In genomic region chr5:130135506-130135905, GRCh38 we compare ENCODE assay signal across 19 cellular contexts.
DNase-seq lines count a peak whose midpoint lies in the region; ATAC-seq and TF ChIP-seq lines count a peak whose summit lies in the region.
"Had no signal": no experiment of that assay in that cellular context is flagged by ENCODE, and none has a peak within 500 bp of the region (broad histone marks: within the 10 kb centered on the region; RNA-seq: fewer than 3 reads in every experiment).

No MANE protein-coding gene starts in this region.

- no peaks in the 10 kb centered on the region for H3K79me2 ChIP-seq in fibroblast of lung (ENCODE audit: control insufficient read depth, insufficient read depth, low read length)

- no peak overlapping the region for H2AFZ ChIP-seq in fibroblast of lung (ENCODE audit: low read length)
- H2AFZ ChIP-seq: GM23338, PC-9 had no signal

- ATAC-seq in activated CD4-positive, CD25-positive, alpha-beta regulatory T cell treated with anti-CD3 and anti-CD28 coated beads, Interleukin-2, amount 50 U/mL, for 24 hours = no peak
- ATAC-seq in GM21529 (IDR thresholded peaks at IDR 0.05; ENCODE audit: unreplicated experiment) = no peak
- ATAC-seq: GM23338, left lobe of liver had no signal

- H4K20me1 ChIP-seq in BLaER1 treated with 17β-estradiol and CSF1 and Interleukin-3, amounts not matched to agents 10 nM and 100 nM = no peaks in the 10 kb centered on the region
- H4K20me1 ChIP-seq in fibroblast of lung (ENCODE audit: control insufficient read depth, extremely low read depth, insufficient read depth, low read length) = no peaks in the 10 kb centered on the region
- H4K20me1 ChIP-seq: BLaER1 had no signal

- H3K4me2 ChIP-seq in BLaER1 treated with 17β-estradiol and CSF1 and Interleukin-3, amounts not matched to agents 10 nM and 100 nM = peak overlapping the region in 5 of 11 experiments; percentile 6 to 35 (median 23); a peak in 4 of 22 replicates
- H3K4me2 ChIP-seq in fibroblast of lung (ENCODE audit: extremely low read depth, insufficient read depth, low read length) = no peak overlapping the region
- H3K4me2 ChIP-seq: BLaER1, GM23338, PC-9 had no signal

- H3K4me1 ChIP-seq in BLaER1 treated with 17β-estradiol and CSF1 and Interleukin-3, amounts not matched to agents 10 nM and 100 nM = peaks cover 0 to 11% (median 6%) of the 10 kb centered on the region in 10 experiments; a peak in 6 of 20 replicates
- H3K4me1 ChIP-seq in fibroblast of lung (ENCODE audit: control insufficient read depth, extremely low read depth, insufficient read depth, low read length) = no peaks in the 10 kb centered on the region
- H3K4me1 ChIP-seq: BLaER1 had no signal

- peak overlapping the region in 9 of 11 experiments; percentile 2 to 56 (median 35); a peak in 11 of 22 replicates for H3K27ac ChIP-seq in BLaER1 treated with 17β-estradiol and CSF1 and Interleukin-3, amounts not matched to agents 10 nM and 100 nM
- no peak overlapping the region for H3K27ac ChIP-seq in fibroblast of lung (ENCODE audit: insufficient read depth, low read length)
- H3K27ac ChIP-seq: BLaER1, PC-9 had no signal

- DNase-seq in RPMI7951 (ENCODE audit: low read depth) (peak; percentile 1), fibroblast of lung (ENCODE audit: low read depth in 2 of 2) (peak; percentile 78 to 81), non-pigmented ciliary epithelial cell (ENCODE audit: low read depth) (peak; percentile 45)
- no peak for DNase-seq in stimulated activated CD4-positive, alpha-beta T cell treated with anti-CD3 and anti-CD28 coated beads, Interleukin-12 subunit alpha, Interleukin-12 subunit beta, amount 100 ng/mL, for 4 hours
- DNase-seq in NK-92 treated with Interleukin-12 subunit alpha and Interleukin-12 subunit beta, amount 100 ng/mL, for 24 hours (lab: John Stamatoyannopoulos, UW) = no peak
- DNase-seq: activated CD8-positive, alpha-beta memory T cell treated with anti-CD3 and anti-CD28 coated beads for 24 hours; activated naive CD8-positive, alpha-beta T cell treated with anti-CD3 and anti-CD28 coated beads, Interleukin-2, amount 10 ng/mL, durations not matched to agents 7 days and 5 days; erythroblast; KBM-7; NCI-H2081 treated with DMSO at 0.1 percent for 48 hours; PC-9; posterior cingulate gyrus; transverse colon had no signal

- no peak overlapping the region for H3K9ac ChIP-seq in BLaER1 treated with 17β-estradiol and CSF1 and Interleukin-3, amounts not matched to agents 10 nM and 100 nM
- no peak overlapping the region for H3K9ac ChIP-seq in fibroblast of lung (ENCODE audit: insufficient read depth, low read length)
- H3K9ac ChIP-seq: BLaER1 had no signal

- no peaks in the 10 kb centered on the region for H3K9me3 ChIP-seq in BLaER1 treated with 17β-estradiol and CSF1 and Interleukin-3, amounts not matched to agents 10 nM and 100 nM (replicated peaks in 1 of 11)
- H3K9me3 ChIP-seq in fibroblast of lung (ENCODE audit: control insufficient read depth, insufficient read depth, low read depth, low read length) = no peaks in the 10 kb centered on the region
- H3K9me3 ChIP-seq: BLaER1, transverse colon had no signal

- H3K36me3 ChIP-seq in BLaER1 treated with 17β-estradiol and CSF1 and Interleukin-3, amounts not matched to agents 10 nM and 100 nM = no peaks in the 10 kb centered on the region
- no peaks in the 10 kb centered on the region for H3K36me3 ChIP-seq in fibroblast of lung (ENCODE audit: control insufficient read depth, insufficient read depth, low read length)
- H3K36me3 ChIP-seq: BLaER1, transverse colon had no signal

- H3K4me3 ChIP-seq in BLaER1 treated with 17β-estradiol and CSF1 and Interleukin-3, amounts not matched to agents 10 nM and 100 nM = no peak overlapping the region
- H3K4me3 ChIP-seq in fibroblast of lung (replicated peaks in 1 of 4; ENCODE audit: control extremely low read depth in 1 of 4, insufficient read depth in 1 of 4, low read depth in 3 of 4, low read length in 4 of 4) = no peak overlapping the region
- H3K4me3 ChIP-seq: BLaER1, GM23338, PC-9, transverse colon had no signal

- no peaks in the 10 kb centered on the region for H3K27me3 ChIP-seq in BLaER1 treated with 17β-estradiol and CSF1 and Interleukin-3, amounts not matched to agents 10 nM and 100 nM
- H3K27me3 ChIP-seq in fibroblast of lung (ENCODE audit: control insufficient read depth, insufficient read depth, low read length) = no peaks in the 10 kb centered on the region
- H3K27me3 ChIP-seq: BLaER1, transverse colon had no signal

- TF ChIP-seq CTCF in fibroblast of lung (conservative IDR thresholded peaks at IDR 0.05 in 1 of 2, IDR thresholded peaks at IDR 0.05 in 1 of 2; ENCODE audit: low read depth in 1 of 2, low read length in 2 of 2) = no peak

Comparison
In these comparisons a context has a peak if more than half of its experiments do, and no peak if none do; other contexts are left out.
1. DNase-seq: peak in RPMI7951 (single experiment), fibroblast of lung (2 of 2) and non-pigmented ciliary epithelial cell (single experiment); none in stimulated activated CD4-positive, alpha-beta T cell treated with anti-CD3 and anti-CD28 coated beads, Interleukin-12 subunit alpha, Interleukin-12 subunit beta, amount 100 ng/mL, for 4 hours (single experiment) and NK-92 treated with Interleukin-12 subunit alpha and Interleukin-12 subunit beta, amount 100 ng/mL, for 24 hours (single experiment).